8 cellular contexts compared by ENCODE assay signal in genomic region chr6:44002071-44002590, GRCh38.
A peak's percentile ranks its signal among the peaks of the same experiment; 100 is the strongest.
DNase-seq lines count a peak whose midpoint lies in the region; ATAC-seq and TF ChIP-seq lines count a peak whose summit lies in the region.

No MANE protein-coding gene starts in this region.

- H3K27me3 Mint-ChIP-seq in activated naive CD8-positive, alpha-beta T cell treated with anti-CD3 and anti-CD28 coated beads, Interleukin-2, amount 50 U/mL, for 24 hours = peaks cover 48% of the 10 kb centered on the region
- H3K27me3 Mint-ChIP-seq in immature natural killer cell (ENCODE audit: low read depth in 3 of 3) = peaks cover 12 to 20% (median 19%) of the 10 kb centered on the region in 3 donors

- no peak for TF ChIP-seq POLR2A in testis (IDR thresholded peaks at IDR 0.05)

- H3K27me3 ChIP-seq in testis = no peaks in the 10 kb centered on the region

- peak; percentile 1 for ATAC-seq in activated naive CD8-positive, alpha-beta T cell treated with anti-CD3 and anti-CD28 coated beads, Interleukin-2, amount 50 U/mL, for 24 hours
- ATAC-seq in GM21367 (IDR thresholded peaks at IDR 0.05; ENCODE audit: unreplicated experiment) (no peak), GM19324 (IDR thresholded peaks at IDR 0.05; ENCODE audit: low FRiP score, unreplicated experiment) (no peak)

- no peaks in the 10 kb centered on the region for H3K9me3 Mint-ChIP-seq in activated naive CD8-positive, alpha-beta T cell treated with anti-CD3 and anti-CD28 coated beads, Interleukin-2, amount 50 U/mL, for 24 hours
- H3K9me3 Mint-ChIP-seq in immature natural killer cell = no peaks in the 10 kb centered on the region

- DNase-seq in stimulated activated naive CD4-positive, alpha-beta T cell treated with Interleukin-2 at 50 U/mL for 16 hours (lab: John Stamatoyannopoulos, UW) = peak; percentile 34
- no peak for DNase-seq in stimulated activated naive CD4-positive, alpha-beta T cell (lab: John Stamatoyannopoulos, UW)
- DNase-seq in activated naive CD8-positive, alpha-beta T cell treated with anti-CD3 and anti-CD28 coated beads, Interleukin-2, amount 50 U/mL, for 24 hours = no peak
- no peak for DNase-seq in immature natural killer cell
- no peak for DNase-seq in testis
- no peak for DNase-seq in dedifferentiated amniotic fluid mesenchymal stem cell (ENCODE audit: extremely low spot score)

- intact Hi-C loops in testis (cut with DNase I; ENCODE audit: low total_unique reads) = no loop called here

- no peak overlapping the region for H3K27ac Mint-ChIP-seq in activated naive CD8-positive, alpha-beta T cell treated with anti-CD3 and anti-CD28 coated beads, Interleukin-2, amount 50 U/mL, for 24 hours
- no peak overlapping the region for H3K27ac Mint-ChIP-seq in immature natural killer cell

- no peaks in the 10 kb centered on the region for H3K36me3 Mint-ChIP-seq in activated naive CD8-positive, alpha-beta T cell treated with anti-CD3 and anti-CD28 coated beads, Interleukin-2, amount 50 U/mL, for 24 hours (ENCODE audit: low read depth)
- H3K36me3 Mint-ChIP-seq in immature natural killer cell = no peaks in the 10 kb centered on the region

- no peak overlapping the region for H3K27ac ChIP-seq in testis

- no peaks in the 10 kb centered on the region for H3K9me3 ChIP-seq in testis

- peak overlapping the region; percentile 29 to 48 for H3K4me3 ChIP-seq in testis

- peaks cover 25% of the 10 kb centered on the region for H3K4me1 Mint-ChIP-seq in activated naive CD8-positive, alpha-beta T cell treated with anti-CD3 and anti-CD28 coated beads, Interleukin-2, amount 50 U/mL, for 24 hours
- peaks cover 0 to 8% of the 10 kb centered on the region in 2 donors for H3K4me1 Mint-ChIP-seq in immature natural killer cell

- 4 to 6% methylated on average over 16 to 37 of the region's 37 CpGs for WGBS in testis, 2 donors

- H3K4me3 Mint-ChIP-seq in activated naive CD8-positive, alpha-beta T cell treated with anti-CD3 and anti-CD28 coated beads, Interleukin-2, amount 50 U/mL, for 24 hours = peak overlapping the region; percentile 81
- peak overlapping the region; percentile 38 to 60 (median 51) for H3K4me3 Mint-ChIP-seq in immature natural killer cell

- no peaks in the 10 kb centered on the region for H3K36me3 ChIP-seq in testis (ENCODE audit: low read depth, missing control alignments)

- TF ChIP-seq CTCF in testis (IDR thresholded peaks at IDR 0.05) = no peak

- H3K4me1 ChIP-seq in testis = peaks cover 5% of the 10 kb centered on the region
